In the genomic region with DNA sequence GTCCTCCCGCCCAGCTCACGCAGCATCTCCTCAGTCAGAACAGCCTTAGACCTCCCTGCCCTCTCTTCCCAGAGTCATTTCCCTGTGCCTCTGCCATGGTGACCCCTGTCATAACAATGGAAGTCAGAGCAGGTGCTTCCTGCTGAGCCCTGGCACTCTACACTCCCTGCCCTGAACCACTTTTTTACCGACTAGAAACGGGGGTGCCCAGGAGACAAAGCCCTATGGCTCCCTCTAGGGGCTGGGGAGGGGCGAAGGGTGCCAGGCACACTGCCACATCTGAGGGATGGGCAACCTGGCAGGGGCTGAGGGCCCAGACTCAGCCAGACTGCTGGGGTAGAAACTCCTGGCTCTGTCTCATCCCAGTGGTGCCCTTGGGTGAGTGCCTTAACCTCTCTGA, we compare ENCODE assay signal across 1 cellular context.
TF ChIP-seq lines count a peak whose summit lies in the region.

No MANE protein-coding gene starts in this region.

TF ChIP-seq in WTC11, 78 proteins besides CTCF, POLR2A, EP300 and RAD21 (continued from another document):
- TF ChIP-seq, protein P1, sequence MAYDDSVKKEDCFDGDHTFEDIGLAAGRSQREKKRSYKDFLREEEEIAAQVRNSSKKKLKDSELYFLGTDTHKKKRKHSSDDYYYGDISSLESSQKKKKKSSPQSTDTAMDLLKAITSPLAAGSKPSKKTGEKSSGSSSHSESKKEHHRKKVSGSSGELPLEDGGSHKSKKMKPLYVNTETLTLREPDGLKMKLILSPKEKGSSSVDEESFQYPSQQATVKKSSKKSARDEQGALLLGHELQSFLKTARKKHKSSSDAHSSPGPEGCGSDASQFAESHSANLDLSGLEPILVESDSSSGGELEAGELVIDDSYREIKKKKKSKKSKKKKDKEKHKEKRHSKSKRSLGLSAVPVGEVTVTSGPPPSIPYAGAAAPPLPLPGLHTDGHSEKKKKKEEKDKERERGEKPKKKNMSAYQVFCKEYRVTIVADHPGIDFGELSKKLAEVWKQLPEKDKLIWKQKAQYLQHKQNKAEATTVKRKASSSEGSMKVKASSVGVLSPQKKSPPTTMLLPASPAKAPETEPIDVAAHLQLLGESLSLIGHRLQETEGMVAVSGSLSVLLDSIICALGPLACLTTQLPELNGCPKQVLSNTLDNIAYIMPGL (CRISPR knock-in tag; IDR thresholded peaks at IDR 0.05), result no peak
- no peak for TF ChIP-seq NFE2L1 (CRISPR knock-in tag; IDR thresholded peaks at IDR 0.05)
- no peak for TF ChIP-seq MYBL2 (CRISPR knock-in tag; IDR thresholded peaks at IDR 0.05)
- no peak for TF ChIP-seq ZNF219 (CRISPR knock-in tag; IDR thresholded peaks at IDR 0.05; ENCODE audit: borderline replicate concordance)
- TF ChIP-seq SOX15 (CRISPR knock-in tag; IDR thresholded peaks at IDR 0.05), result no peak
- TF ChIP-seq, protein P2, sequence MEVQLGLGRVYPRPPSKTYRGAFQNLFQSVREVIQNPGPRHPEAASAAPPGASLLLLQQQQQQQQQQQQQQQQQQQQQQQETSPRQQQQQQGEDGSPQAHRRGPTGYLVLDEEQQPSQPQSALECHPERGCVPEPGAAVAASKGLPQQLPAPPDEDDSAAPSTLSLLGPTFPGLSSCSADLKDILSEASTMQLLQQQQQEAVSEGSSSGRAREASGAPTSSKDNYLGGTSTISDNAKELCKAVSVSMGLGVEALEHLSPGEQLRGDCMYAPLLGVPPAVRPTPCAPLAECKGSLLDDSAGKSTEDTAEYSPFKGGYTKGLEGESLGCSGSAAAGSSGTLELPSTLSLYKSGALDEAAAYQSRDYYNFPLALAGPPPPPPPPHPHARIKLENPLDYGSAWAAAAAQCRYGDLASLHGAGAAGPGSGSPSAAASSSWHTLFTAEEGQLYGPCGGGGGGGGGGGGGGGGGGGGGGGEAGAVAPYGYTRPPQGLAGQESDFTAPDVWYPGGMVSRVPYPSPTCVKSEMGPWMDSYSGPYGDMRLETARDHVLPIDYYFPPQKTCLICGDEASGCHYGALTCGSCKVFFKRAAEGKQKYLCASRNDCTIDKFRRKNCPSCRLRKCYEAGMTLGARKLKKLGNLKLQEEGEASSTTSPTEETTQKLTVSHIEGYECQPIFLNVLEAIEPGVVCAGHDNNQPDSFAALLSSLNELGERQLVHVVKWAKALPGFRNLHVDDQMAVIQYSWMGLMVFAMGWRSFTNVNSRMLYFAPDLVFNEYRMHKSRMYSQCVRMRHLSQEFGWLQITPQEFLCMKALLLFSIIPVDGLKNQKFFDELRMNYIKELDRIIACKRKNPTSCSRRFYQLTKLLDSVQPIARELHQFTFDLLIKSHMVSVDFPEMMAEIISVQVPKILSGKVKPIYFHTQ (CRISPR knock-in tag; IDR thresholded peaks at IDR 0.05), result no peak
- no peak for TF ChIP-seq ZBTB21 (CRISPR knock-in tag; IDR thresholded peaks at IDR 0.05; ENCODE audit: borderline replicate concordance)
